In the genomic region with DNA sequence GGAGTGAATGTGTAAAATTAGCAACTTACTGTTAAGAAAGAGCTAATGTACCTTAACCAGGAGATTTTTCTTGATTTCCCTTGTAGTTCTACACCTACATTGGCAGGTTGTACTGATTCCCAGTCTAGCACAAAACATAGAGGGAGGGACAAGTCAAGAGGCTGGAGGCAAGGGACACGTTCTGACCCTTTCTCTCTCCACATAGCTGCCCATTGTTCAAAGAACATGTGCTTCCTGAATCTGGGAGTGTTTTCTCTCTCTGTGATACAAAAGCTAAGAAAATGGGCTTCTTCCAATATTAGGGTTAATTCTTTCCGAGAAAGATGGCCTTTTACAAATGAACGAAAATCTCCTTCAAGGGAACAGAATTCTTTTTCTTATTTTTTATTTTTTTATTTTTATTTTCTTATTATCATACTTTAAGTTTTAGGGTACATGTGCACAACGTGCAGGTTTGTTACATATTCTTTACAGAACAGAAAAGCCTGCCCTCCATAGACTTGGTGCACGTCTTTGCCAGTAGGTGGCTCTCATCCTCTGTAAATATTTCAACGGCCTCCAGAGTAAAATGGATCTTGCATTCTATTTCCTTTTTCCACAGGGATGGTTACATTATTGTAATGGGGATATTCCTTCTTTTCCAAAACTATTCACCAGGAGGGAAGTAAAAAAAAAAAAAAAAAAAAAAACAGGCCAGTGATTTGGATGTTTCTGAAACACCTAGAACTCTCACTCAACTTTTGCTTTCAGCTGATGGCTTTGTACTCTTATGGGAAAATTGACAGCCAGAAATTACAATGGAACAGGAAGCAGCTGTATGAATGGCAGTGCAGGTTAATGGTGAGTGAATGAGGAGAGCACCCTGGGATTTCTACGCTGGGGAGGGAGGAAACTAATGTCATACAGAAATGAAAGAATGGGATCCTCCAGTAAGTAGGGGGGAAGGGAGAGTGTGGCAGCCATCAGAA, we compare ENCODE assay signal across 9 cellular contexts. TPM values are rescaled to one million over a fixed set of nuclear protein-coding genes. Genes with fewer than 3 reads are reported as not detected.
DNase-seq lines count a peak whose midpoint lies in the region; ATAC-seq, FAIRE-seq and TF ChIP-seq lines count a peak whose summit lies in the region.
"Had no signal": no experiment of that assay in that cellular context is flagged by ENCODE, and none has a peak within 500 bp of the region (broad histone marks: within the 10 kb centered on the region; RNA-seq: fewer than 3 reads in every experiment).

No MANE protein-coding gene starts in this region.

- peak; percentile 86 for TF ChIP-seq CTCF in NB4 (IDR thresholded peaks at IDR 0.05; ENCODE audit: low read depth, low read length)
- peak; percentile 54 to 74 for TF ChIP-seq CTCF in fibroblast of lung (conservative IDR thresholded peaks at IDR 0.05 in 1 of 2, IDR thresholded peaks at IDR 0.05 in 1 of 2; ENCODE audit: low read depth in 1 of 2, low read length in 2 of 2)

- H3K9me3 ChIP-seq in GM23248 (ENCODE audit: low read depth) (no peaks in the 10 kb centered on the region), fibroblast of lung (ENCODE audit: control insufficient read depth, insufficient read depth, low read depth, low read length) (no peaks in the 10 kb centered on the region), neuron (ENCODE audit: low read length) (no peaks in the 10 kb centered on the region)

- WGBS in GM23248 (ENCODE audit: low coverage in 1 of 2, low lambda C conversion rate in 2 of 2, missing lambda C conversion rate in 2 of 2), 2 experiments = 2 to 3% methylated on average over 7 of the region's 7 CpGs

- H3K36me3 ChIP-seq in GM23248 (ENCODE audit: low read depth) (peaks cover 12% of the 10 kb centered on the region; the same call in 1 of the 2 replicates), fibroblast of lung (ENCODE audit: control insufficient read depth, insufficient read depth, low read length) (no peaks in the 10 kb centered on the region), neuron (ENCODE audit: insufficient read depth, low read length) (peaks cover 14% of the 10 kb centered on the region)

- DNase-seq in NCI-H510A treated with DMSO at 0.1 percent for 48 hours (lab: John Stamatoyannopoulos, UW) (peak; percentile 40), NCI-H510A (lab: John Stamatoyannopoulos, UW) (no peak), GM23248 (peak; percentile 78), NB4 (ENCODE audit: low read depth) (peak; percentile 73), fibroblast of lung (ENCODE audit: low read depth in 2 of 2) (peak; percentile 38 to 60)

- H3K9ac ChIP-seq in GM23248 (no peak overlapping the region), fibroblast of lung (ENCODE audit: insufficient read depth, low read length) (no peak overlapping the region)

- H3K4me2 ChIP-seq in GM23248 (ENCODE audit: unreplicated experiment) = no peak overlapping the region
- H3K4me2 ChIP-seq in fibroblast of lung (ENCODE audit: extremely low read depth, insufficient read depth, low read length) = no peak overlapping the region

- in situ Hi-C loops in GM23248 (cut with MboI) = loop anchor here (10.0 kb wide), 1 partner anchor 477 kb away; no protein-coding TSS in a partner anchor

- H3K79me2 ChIP-seq in GM23248 (ENCODE audit: insufficient read depth) = no peaks in the 10 kb centered on the region
- no peaks in the 10 kb centered on the region for H3K79me2 ChIP-seq in fibroblast of lung (ENCODE audit: control insufficient read depth, insufficient read depth, low read length)

- H3K4me3 ChIP-seq in GM23248 (no peak overlapping the region), NB4 (ENCODE audit: low read depth, low read length) (no peak overlapping the region), fibroblast of lung (replicated peaks in 1 of 4; ENCODE audit: control extremely low read depth in 1 of 4, insufficient read depth in 1 of 4, low read depth in 3 of 4, low read length in 4 of 4) (no peak overlapping the region), neuron (ENCODE audit: low read length) (no peak overlapping the region)

- H3K9me2 ChIP-seq in GM23248 (ENCODE audit: insufficient read depth) = no peaks in the 10 kb centered on the region

- FAIRE-seq in TTC549 (lab: Jason Lieb, UNC) = peak; percentile 90

- ATAC-seq in HG03196 (IDR thresholded peaks at IDR 0.05; ENCODE audit: unreplicated experiment) = no peak

- no peak overlapping the region for H3K27ac ChIP-seq in GM23248
- H3K27ac ChIP-seq in fibroblast of lung (ENCODE audit: insufficient read depth, low read length) = no peak overlapping the region

- H3F3A ChIP-seq in GM23248 (ENCODE audit: insufficient read depth) = no peaks in the 10 kb centered on the region

- H3K27me3 ChIP-seq in GM23248 (replicated peaks; ENCODE audit: insufficient read depth) = no peaks in the 10 kb centered on the region
- H3K27me3 ChIP-seq in fibroblast of lung (ENCODE audit: control insufficient read depth, insufficient read depth, low read length) = no peaks in the 10 kb centered on the region
- H3K27me3 ChIP-seq in neuron (ENCODE audit: insufficient read depth, low read length) = no peaks in the 10 kb centered on the region

- H3K4me1 ChIP-seq in GM23248 (ENCODE audit: insufficient read depth) (no peaks in the 10 kb centered on the region), fibroblast of lung (ENCODE audit: control insufficient read depth, extremely low read depth, insufficient read depth, low read length) (no peaks in the 10 kb centered on the region), neuron (ENCODE audit: insufficient read depth, low read length) (peaks cover 12% of the 10 kb centered on the region)

- H4K20me1 ChIP-seq in GM23248 (ENCODE audit: insufficient read depth) (no peaks in the 10 kb centered on the region), fibroblast of lung (ENCODE audit: control insufficient read depth, extremely low read depth, insufficient read depth, low read length) (no peaks in the 10 kb centered on the region)

- no peak for TF ChIP-seq POLR2A in NB4 (IDR thresholded peaks at IDR 0.05; ENCODE audit: extremely low read depth, insufficient read length)

- H2AFZ ChIP-seq in GM23248 (peak overlapping the region; percentile 26; the same call in 1 of the 2 replicates), fibroblast of lung (ENCODE audit: low read length) (peak overlapping the region; percentile 36), neuron (ENCODE audit: low read depth, low read length) (peak overlapping the region; percentile 23)

RNA-seq across cellular contexts. Expression of gene IFNA5, which starts 13.1 kb away (rescaled TPM):
- total RNA-seq in GM23248 (2014; rRNA removed; shearing (Covaris generic)) = not detected in 2 replicates
- polyA plus RNA-seq in GM23248 (2016; fragmentation: Nextera tagmentation; extraction: Ambion mirVana) (not detected in 2 replicates), fibroblast of lung (not detected in 2 replicates)
- not detected in 2 replicates for total RNA-seq in fibroblast of lung
- polyA plus RNA-seq in fibroblast of lung (2012) = not detected in 2 replicates
- not detected in 2 replicates for polyA minus RNA-seq in fibroblast of lung (ENCODE audit: low replicate concordance)
- total RNA-seq: CD8-positive, alpha-beta memory T cell had no signal
- polyA plus RNA-seq: CD8-positive, alpha-beta memory T cell had no signal

RNA-seq across cellular contexts. Expression of gene KLHL9, which starts 17.0 kb away (rescaled TPM):
- total RNA-seq in GM23248 (2014; rRNA removed; shearing (Covaris generic)) = 41.9 and 49.4 TPM in 2 replicates
- polyA plus RNA-seq in GM23248 (2016; fragmentation: Nextera tagmentation; extraction: Ambion mirVana) (28.8 and 29.5 TPM in 2 replicates), fibroblast of lung (25.7 and 33.5 TPM in 2 replicates)
- total RNA-seq in fibroblast of lung = 37.2 and 37.5 TPM in 2 replicates
- 19.9 and 24.0 TPM in 2 replicates for polyA plus RNA-seq in fibroblast of lung (2012)
- 10.1 and 11.7 TPM in 2 replicates for polyA minus RNA-seq in fibroblast of lung (ENCODE audit: low replicate concordance)

RNA-seq across cellular contexts. Expression of gene IFNA6, which starts 32.4 kb away (rescaled TPM):
- total RNA-seq in GM23248 (2014; rRNA removed; shearing (Covaris generic)) = not detected in 2 replicates
- polyA plus RNA-seq in GM23248 (2016; fragmentation: Nextera tagmentation; extraction: Ambion mirVana) = not detected in 2 replicates
- not detected in 2 replicates for total RNA-seq in fibroblast of lung
- polyA plus RNA-seq in fibroblast of lung = not detected in 2 replicates
- polyA plus RNA-seq in fibroblast of lung (2012) = not detected in 2 replicates
- not detected in 2 replicates for polyA minus RNA-seq in fibroblast of lung (ENCODE audit: low replicate concordance)
- total RNA-seq: CD8-positive, alpha-beta memory T cell had no signal
- polyA plus RNA-seq: CD8-positive, alpha-beta memory T cell had no signal

RNA-seq across cellular contexts. Expression of gene IFNA13, which starts 49.6 kb away (rescaled TPM):
- not detected in 2 replicates for total RNA-seq in GM23248 (2014; rRNA removed; shearing (Covaris generic))
- polyA plus RNA-seq in GM23248 (2016; fragmentation: Nextera tagmentation; extraction: Ambion mirVana) = not detected in 2 replicates
- not detected in 2 replicates for total RNA-seq in fibroblast of lung
- polyA plus RNA-seq in fibroblast of lung = not detected in 2 replicates
- polyA plus RNA-seq in fibroblast of lung (2012) = not detected in 2 replicates
- polyA minus RNA-seq in fibroblast of lung (ENCODE audit: low replicate concordance) = not detected in 2 replicates
- total RNA-seq: CD8-positive, alpha-beta memory T cell had no signal
- polyA plus RNA-seq: CD8-positive, alpha-beta memory T cell had no signal
